Comparison of ENCODE assay signal across 31 cellular contexts in genomic region chr3:12296511-12296910, GRCh38. TPM values are rescaled to one million over a fixed set of nuclear protein-coding genes. Genes with fewer than 3 reads are reported as not detected.
"Had no signal": no experiment of that assay in that cellular context is flagged by ENCODE, and none has a peak within 500 bp of the region (broad histone marks: within the 10 kb centered on the region; RNA-seq: fewer than 3 reads in every experiment).

No MANE protein-coding gene starts in this region.

- DNase-seq: activated CD4-positive, alpha-beta memory T cell treated with anti-CD3 and anti-CD28 coated beads, Interleukin-2, amount 10 ng/mL, durations not matched to agents 7 days and 5 days; activated CD4-positive, alpha-beta T cell treated with anti-CD3 and anti-CD28 coated beads for 1 hour; activated CD4-positive, alpha-beta T cell treated with anti-CD3 and anti-CD28 coated beads for 48 hours; activated CD4-positive, CD25-positive, alpha-beta regulatory T cell; activated CD8-positive, alpha-beta memory T cell treated with anti-CD3 and anti-CD28 coated beads for 24 hours; activated CD8-positive, alpha-beta memory T cell treated with anti-CD3 and anti-CD28 coated beads, Interleukin-2, amount 10 ng/mL, durations not matched to agents 7 days and 5 days; activated CD8-positive, alpha-beta memory T cell treated with anti-CD3 and anti-CD28 coated beads, Interleukin-2, amount 50 U/mL, for 48 hours; activated effector memory CD4-positive, alpha-beta T cell treated with Interleukin-2 at 50 U/mL for 16 hours; activated naive CD4-positive, alpha-beta T cell; activated naive CD4-positive, alpha-beta T cell treated with anti-CD3 and anti-CD28 coated beads, Interleukin-2, amount 50 U/mL, for 16 hours; activated naive CD8-positive, alpha-beta T cell treated with anti-CD3 and anti-CD28 coated beads, Interleukin-2, amount 10 ng/mL, durations not matched to agents 7 days and 5 days; activated T-cell treated with anti-CD3 and anti-CD28 coated beads, Interleukin-2, amount 50 U/mL, for 48 hours; amygdala; Karpas-422; KBM-7; MG63; NCI-H1105; NCI-H1417 treated with DMSO at 0.1 percent for 48 hours; NCI-H187 treated with DMSO at 0.1 percent for 48 hours; NCI-H2081; NCI-H345; NCI-H524 treated with DMSO at 0.1 percent for 48 hours; Right ventricle myocardium superior; SW 1271; T-helper 1 cell; T1000; WERI-Rb-1 had no signal

- H3K4me1 ChIP-seq: ascending aorta had no signal

- H3K36me3 Mint-ChIP-seq: activated CD8-positive, alpha-beta memory T cell treated with anti-CD3 and anti-CD28 coated beads, Interleukin-2, amount 10 ng/mL, durations not matched to agents 7 days and 5 days; activated naive CD8-positive, alpha-beta T cell treated with anti-CD3 and anti-CD28 coated beads, Interleukin-2, amount 10 ng/mL, durations not matched to agents 7 days and 5 days; IgD-negative memory B cell had no signal

- ATAC-seq: activated CD8-positive, alpha-beta memory T cell treated with anti-CD3 and anti-CD28 coated beads, Interleukin-2, amount 10 ng/mL, durations not matched to agents 7 days and 5 days had no signal

- H3K9me3 Mint-ChIP-seq: activated CD4-positive, alpha-beta memory T cell treated with anti-CD3 and anti-CD28 coated beads, Interleukin-2, amount 10 ng/mL, durations not matched to agents 7 days and 5 days; activated naive CD8-positive, alpha-beta T cell treated with anti-CD3 and anti-CD28 coated beads, Interleukin-2, amount 10 ng/mL, durations not matched to agents 7 days and 5 days; central memory CD8-positive, alpha-beta T cell had no signal

- H3K27me3 Mint-ChIP-seq: IgD-negative memory B cell had no signal

- H3K4me3 Mint-ChIP-seq: activated CD4-positive, alpha-beta memory T cell treated with anti-CD3 and anti-CD28 coated beads, Interleukin-2, amount 10 ng/mL, durations not matched to agents 7 days and 5 days; activated CD8-positive, alpha-beta memory T cell treated with anti-CD3 and anti-CD28 coated beads, Interleukin-2, amount 10 ng/mL, durations not matched to agents 7 days and 5 days; activated naive CD8-positive, alpha-beta T cell treated with anti-CD3 and anti-CD28 coated beads, Interleukin-2, amount 10 ng/mL, durations not matched to agents 7 days and 5 days; central memory CD8-positive, alpha-beta T cell; IgD-negative memory B cell had no signal

- H3K27ac ChIP-seq: ascending aorta, cardiac muscle cell, WERI-Rb-1 had no signal

- H3K4me3 ChIP-seq: ascending aorta, cardiac muscle cell, MG63 had no signal

- H3K9me3 ChIP-seq: ascending aorta, MG63 had no signal

- H3K4me1 Mint-ChIP-seq: activated CD4-positive, alpha-beta memory T cell treated with anti-CD3 and anti-CD28 coated beads, Interleukin-2, amount 10 ng/mL, durations not matched to agents 7 days and 5 days; activated CD8-positive, alpha-beta memory T cell treated with anti-CD3 and anti-CD28 coated beads, Interleukin-2, amount 10 ng/mL, durations not matched to agents 7 days and 5 days; activated naive CD8-positive, alpha-beta T cell treated with anti-CD3 and anti-CD28 coated beads, Interleukin-2, amount 10 ng/mL, durations not matched to agents 7 days and 5 days; central memory CD8-positive, alpha-beta T cell; IgD-negative memory B cell had no signal

- H3K27ac Mint-ChIP-seq: activated CD4-positive, alpha-beta memory T cell treated with anti-CD3 and anti-CD28 coated beads, Interleukin-2, amount 10 ng/mL, durations not matched to agents 7 days and 5 days; activated CD8-positive, alpha-beta memory T cell treated with anti-CD3 and anti-CD28 coated beads, Interleukin-2, amount 10 ng/mL, durations not matched to agents 7 days and 5 days; activated naive CD8-positive, alpha-beta T cell treated with anti-CD3 and anti-CD28 coated beads, Interleukin-2, amount 10 ng/mL, durations not matched to agents 7 days and 5 days; IgD-negative memory B cell had no signal

- H3K27me3 ChIP-seq: ascending aorta, MG63 had no signal

- H3K36me3 ChIP-seq: ascending aorta, cardiac muscle cell, MG63, WERI-Rb-1 had no signal

RNA-seq across cellular contexts. Expression of gene PPARG, which starts 7.6 kb away (rescaled TPM):
- polyA plus RNA-seq: IgD-negative memory B cell had no signal
